ENCODE assay signal across 8 cellular contexts in genomic region chr6:139030211-139030530, GRCh38. TPM values are rescaled to one million over a fixed set of nuclear protein-coding genes. Genes with fewer than 3 reads are reported as not detected.
A peak's percentile ranks its signal among the peaks of the same experiment; 100 is the strongest.
DNase-seq lines count a peak whose midpoint lies in the region; ATAC-seq and TF ChIP-seq lines count a peak whose summit lies in the region.

No MANE protein-coding gene starts in this region.

- DNase-seq in NCI-H526 treated with DMSO at 0.1 percent for 48 hours (lab: John Stamatoyannopoulos, UW) (peak; percentile 57), esophagus squamous epithelium (lab: John Stamatoyannopoulos, UW) (no peak), NCI-H774 (lab: John Stamatoyannopoulos, UW) (no peak), anterior cingulate cortex (lab: John Stamatoyannopoulos, UW) (no peak), kidney tubule cell (ENCODE audit: low spot score) (no peak)

- intact Hi-C loops in esophagus squamous epithelium (cut with DNase I): no loop called here

- H3K9ac ChIP-seq in rectal smooth muscle tissue (ENCODE audit: low read length): no peak overlapping the region

- peak overlapping the region in 3 of 4 donors; percentile 82 to 85 (median 84) for H3K27ac ChIP-seq in esophagus squamous epithelium
- H3K27ac ChIP-seq in rectal smooth muscle tissue (ENCODE audit: low read depth, low read length): peak overlapping the region; percentile 64

- TF ChIP-seq POLR2A in esophagus squamous epithelium (IDR thresholded peaks at IDR 0.05): no peak

- 49 to 52% methylated on average over 2 of the region's 2 CpGs for WGBS in esophagus squamous epithelium, 2 donors

- H3K9me3 ChIP-seq in esophagus squamous epithelium: no peaks in the 10 kb centered on the region

- H3K27me3 ChIP-seq in esophagus squamous epithelium (no peaks in the 10 kb centered on the region), rectal smooth muscle tissue (ENCODE audit: control insufficient read depth, insufficient read depth, low read length) (no peaks in the 10 kb centered on the region)

- no peak for TF ChIP-seq CTCF in esophagus squamous epithelium (IDR thresholded peaks at IDR 0.05)

- peaks cover 0 to 40% (median 10%) of the 10 kb centered on the region in 3 donors for H3K4me1 ChIP-seq in esophagus squamous epithelium
- no peaks in the 10 kb centered on the region for H3K4me1 ChIP-seq in rectal smooth muscle tissue (ENCODE audit: control insufficient read depth, insufficient read depth, low read length)

- H3K4me3 ChIP-seq in GM08714 (ENCODE audit: low read length) (peak overlapping the region; percentile 82), esophagus squamous epithelium (peak overlapping the region; percentile 69 to 95 (median 83)), rectal smooth muscle tissue (ENCODE audit: low read length) (peak overlapping the region; percentile 82)

- H3K36me3 ChIP-seq in esophagus squamous epithelium (peaks cover 0 to 13% (median 0%) of the 10 kb centered on the region in 3 donors), rectal smooth muscle tissue (ENCODE audit: control insufficient read depth, insufficient read depth, low read length) (no peaks in the 10 kb centered on the region)

- no peak for ATAC-seq in HG02610 (IDR thresholded peaks at IDR 0.05; ENCODE audit: unreplicated experiment)

RNA-seq across cellular contexts. Expression of gene ABRACL, which starts 1.6 kb away (rescaled TPM):
- total RNA-seq in esophagus squamous epithelium: 10 to 100 TPM; 18.7 to 81.6 (median 25.7) TPM

RNA-seq across cellular contexts. Expression of gene REPS1, which starts 42.1 kb away (rescaled TPM):
- 10 to 100 TPM; 30.8 to 60.3 (median 43.2) TPM for total RNA-seq in esophagus squamous epithelium
